In the genomic region with DNA sequence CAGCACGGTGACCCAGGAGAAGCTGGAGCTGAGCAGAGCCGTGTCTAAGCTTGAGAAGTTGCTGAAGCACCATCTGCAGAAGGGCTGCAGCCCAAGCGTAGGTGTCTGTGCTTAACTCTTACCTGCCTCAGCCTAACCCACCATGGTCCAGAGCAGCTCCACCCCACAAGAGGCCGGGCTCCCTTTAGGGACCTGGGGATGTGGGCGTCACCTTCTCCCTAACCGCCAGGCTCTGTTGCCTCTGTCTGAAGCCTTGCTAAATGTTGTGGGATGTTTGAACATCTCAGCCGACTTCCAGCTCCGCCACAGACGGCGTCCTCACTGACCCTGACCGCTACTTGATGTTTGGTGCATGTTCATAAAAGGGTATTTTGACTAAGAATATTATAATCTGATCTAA, we compare ENCODE assay signal across 14 cellular contexts. TPM values are rescaled to one million over a fixed set of nuclear protein-coding genes. Genes with fewer than 3 reads are reported as not detected.
DNase-seq lines count a peak whose midpoint lies in the region; ATAC-seq and TF ChIP-seq lines count a peak whose summit lies in the region.
"Had no signal": no experiment of that assay in that cellular context is flagged by ENCODE, and none has a peak within 500 bp of the region (broad histone marks: within the 10 kb centered on the region; RNA-seq: fewer than 3 reads in every experiment).

No MANE protein-coding gene starts in this region.

- peaks cover 26% of the 10 kb centered on the region for H3K36me3 Mint-ChIP-seq in activated naive CD8-positive, alpha-beta T cell treated with anti-CD3 and anti-CD28 coated beads for 36 hours

- H3K79me1 ChIP-seq in mesenchymal stem cell (replicated peaks; ENCODE audit: low read length, poor library complexity, severe bottlenecking), result peaks cover 30% of the 10 kb centered on the region

- intact Hi-C loops in heart left ventricle (cut with DNase I), result no loop called here

- no peak for TF ChIP-seq POLR2A in heart left ventricle (IDR thresholded peaks at IDR 0.05)

- H3K4me1 ChIP-seq in cardiac muscle cell (ENCODE audit: low read depth), result no peaks in the 10 kb centered on the region
- H3K4me1 ChIP-seq in heart left ventricle, result peaks cover 0 to 6% (median 1%) of the 10 kb centered on the region in 12 donors
- no peaks in the 10 kb centered on the region for H3K4me1 ChIP-seq in mesenchymal stem cell (ENCODE audit: control insufficient read depth, insufficient read depth, low read depth, low read length)
- no peaks in the 10 kb centered on the region for H3K4me1 ChIP-seq in effector memory CD4-positive, alpha-beta T cell (ENCODE audit: control insufficient read depth, insufficient read depth, low read length, poor library complexity, severe bottlenecking)
- H3K4me1 ChIP-seq: BLaER1 had no signal

- H2BK5ac ChIP-seq in mesenchymal stem cell (ENCODE audit: low read depth, low read length, poor library complexity, severe bottlenecking), result no peak overlapping the region

- peak overlapping the region; percentile 93 for H3K27ac Mint-ChIP-seq in activated naive CD8-positive, alpha-beta T cell treated with anti-CD3 and anti-CD28 coated beads for 36 hours

- ATAC-seq in heart left ventricle, result no peak
- ATAC-seq: GM23338 had no signal

- H4K91ac ChIP-seq in mesenchymal stem cell (ENCODE audit: low read length), result no peak overlapping the region

- H3K27ac ChIP-seq in cardiac muscle cell, result peak overlapping the region; percentile 4
- no peak overlapping the region for H3K27ac ChIP-seq in heart left ventricle
- H3K27ac ChIP-seq in mesenchymal stem cell (ENCODE audit: low read length, poor library complexity, severe bottlenecking), result no peak overlapping the region
- no peak overlapping the region for H3K27ac ChIP-seq in effector memory CD4-positive, alpha-beta T cell (ENCODE audit: insufficient read depth, low read length, poor library complexity, severe bottlenecking)
- H3K27ac ChIP-seq: BLaER1 had no signal

- H3K4ac ChIP-seq in mesenchymal stem cell (ENCODE audit: low read depth in 1 of 2, low read length in 2 of 2), result no peak overlapping the region

- no peak overlapping the region for H2BK120ac ChIP-seq in mesenchymal stem cell (ENCODE audit: low read depth, low read length)

- H2BK12ac ChIP-seq in mesenchymal stem cell (ENCODE audit: low read length in 2 of 2), result no peak overlapping the region

- no peak overlapping the region for H3K9ac ChIP-seq in mesenchymal stem cell (ENCODE audit: low read length)
- H3K9ac ChIP-seq: BLaER1 had no signal

- no peak overlapping the region for H3K14ac ChIP-seq in mesenchymal stem cell (ENCODE audit: low read length in 2 of 2)

- no peak overlapping the region for H3K18ac ChIP-seq in mesenchymal stem cell (ENCODE audit: low read depth in 1 of 2, low read length in 2 of 2)

- no peaks in the 10 kb centered on the region for H3K9me3 Mint-ChIP-seq in activated naive CD8-positive, alpha-beta T cell treated with anti-CD3 and anti-CD28 coated beads for 36 hours
- H3K9me3 Mint-ChIP-seq: GM23338, H9 had no signal

- H2AFZ ChIP-seq in mesenchymal stem cell (ENCODE audit: low read depth, low read length), result no peak overlapping the region
- H2AFZ ChIP-seq: GM23338 had no signal

- H3K9me3 ChIP-seq in cardiac muscle cell (ENCODE audit: low read depth), result no peaks in the 10 kb centered on the region
- no peaks in the 10 kb centered on the region for H3K9me3 ChIP-seq in heart left ventricle
- no peaks in the 10 kb centered on the region for H3K9me3 ChIP-seq in mesenchymal stem cell (ENCODE audit: control insufficient read depth, low read length)
- H3K9me3 ChIP-seq in effector memory CD4-positive, alpha-beta T cell (ENCODE audit: control insufficient read depth, low read length), result no peaks in the 10 kb centered on the region
- H3K9me3 ChIP-seq: BLaER1 had no signal

- H3K4me1 Mint-ChIP-seq in activated naive CD8-positive, alpha-beta T cell treated with anti-CD3 and anti-CD28 coated beads for 36 hours, result peaks cover 17% of the 10 kb centered on the region

- H3K4me3 ChIP-seq in cardiac muscle cell (no peak overlapping the region), heart left ventricle (no peak overlapping the region), mesenchymal stem cell (ENCODE audit: insufficient read depth in 1 of 2, low read depth in 1 of 2, low read length in 2 of 2) (no peak overlapping the region)
- no peak overlapping the region for H3K4me3 ChIP-seq in effector memory CD4-positive, alpha-beta T cell (ENCODE audit: insufficient read depth, low read depth, low read length, poor library complexity, severe bottlenecking)
- H3K4me3 ChIP-seq: BLaER1, GM23338 had no signal

- DNase-seq in cardiac muscle cell (ENCODE audit: low read depth in 1 of 2, low spot score in 1 of 2) (no peak), heart left ventricle (no peak), mesenchymal stem cell (no peak), germinal center (ENCODE audit: low spot score) (no peak), iPS-NIHi7 (ENCODE audit: extremely low spot score) (no peak)
- DNase-seq in activated naive CD8-positive, alpha-beta T cell treated with anti-CD3 and anti-CD28 coated beads for 36 hours, result no peak
- no peak for DNase-seq in effector memory CD4-positive, alpha-beta T cell
- DNase-seq: 8988T, AML-193, DMS53, GF-D8, H9 had no signal

- H2AK5ac ChIP-seq in mesenchymal stem cell (ENCODE audit: low read length, severe bottlenecking), result no peak overlapping the region

- peak overlapping the region; percentile 24 for H4K8ac ChIP-seq in mesenchymal stem cell (ENCODE audit: low read length)

- no peaks in the 10 kb centered on the region for H3K27me3 Mint-ChIP-seq in activated naive CD8-positive, alpha-beta T cell treated with anti-CD3 and anti-CD28 coated beads for 36 hours

- 96 to 98% (median 96%) methylated on average over 10 to 11 of the region's 11 CpGs for WGBS in heart left ventricle, 4 donors
- WGBS in mesenchymal stem cell, result 98% methylated on average over 10 of the region's 11 CpGs

- H3K4me3 Mint-ChIP-seq in activated naive CD8-positive, alpha-beta T cell treated with anti-CD3 and anti-CD28 coated beads for 36 hours, result no peak overlapping the region
- H3K4me3 Mint-ChIP-seq: GM23338, H9 had no signal

- peaks cover 16% of the 10 kb centered on the region for H3K36me3 ChIP-seq in cardiac muscle cell
- peaks cover 2 to 99% (median 89%) of the 10 kb centered on the region in 9 donors for H3K36me3 ChIP-seq in heart left ventricle
- peaks cover 75 to 86% of the 10 kb centered on the region in 2 experiments for H3K36me3 ChIP-seq in mesenchymal stem cell (ENCODE audit: control insufficient read depth in 1 of 2, insufficient read depth in 2 of 2, low read depth in 1 of 2, low read length in 2 of 2)
- H3K36me3 ChIP-seq in effector memory CD4-positive, alpha-beta T cell (ENCODE audit: control insufficient read depth, insufficient read depth, low read length), result peaks cover 42% of the 10 kb centered on the region

- TF ChIP-seq CTCF in cardiac muscle cell (IDR thresholded peaks at IDR 0.05; ENCODE audit: low read depth, low read length) (no peak), heart left ventricle (IDR thresholded peaks at IDR 0.05) (no peak)

- H2BK15ac ChIP-seq in mesenchymal stem cell (ENCODE audit: low read depth, poor library complexity, severe bottlenecking), result no peak overlapping the region

- H3K27me3 ChIP-seq in cardiac muscle cell (no peaks in the 10 kb centered on the region), heart left ventricle (no peaks in the 10 kb centered on the region), mesenchymal stem cell (ENCODE audit: control insufficient read depth in 1 of 2, insufficient read depth in 1 of 2, low read length in 2 of 2) (no peaks in the 10 kb centered on the region)
- H3K27me3 ChIP-seq in effector memory CD4-positive, alpha-beta T cell (replicated peaks; ENCODE audit: control insufficient read depth, insufficient read depth, low read length, poor library complexity, severe bottlenecking), result no peaks in the 10 kb centered on the region
- H3K27me3 ChIP-seq: BLaER1 had no signal

- H3K23ac ChIP-seq in mesenchymal stem cell (ENCODE audit: low read length in 2 of 2), result no peak overlapping the region

- no peak overlapping the region for H3K4me2 ChIP-seq in mesenchymal stem cell (ENCODE audit: low read length, poor library complexity, severe bottlenecking)
- H3K4me2 ChIP-seq: BLaER1, GM23338 had no signal

RNA-seq across cellular contexts. Expression of gene DIP2A, which starts 20.4 kb away (rescaled TPM):
- 18.5 and 42.2 TPM in 2 replicates for total RNA-seq in cardiac muscle cell
- 21.7 and 31.8 TPM in 2 replicates for polyA plus RNA-seq in cardiac muscle cell
- total RNA-seq in heart left ventricle, result 10 to 100 TPM; 17.1 to 31.9 (median 22.6) TPM
- polyA plus RNA-seq in heart left ventricle, result 10 to 100 TPM; 13.4 to 26.3 TPM
- total RNA-seq in activated naive CD8-positive, alpha-beta T cell treated with anti-CD3 and anti-CD28 coated beads for 36 hours, result 10 to 100 TPM; 19.0 to 21.2 TPM
- 14.2 TPM for polyA plus RNA-seq in mesenchymal stem cell (2013, experiment 1 of 2)
- 13.3 TPM for polyA plus RNA-seq in mesenchymal stem cell (2013, experiment 2 of 2)
